ENCODE assay signal across 21 cellular contexts in genomic region chr4:6281436-6282144, GRCh38. TPM values are rescaled to one million over a fixed set of nuclear protein-coding genes. Genes with fewer than 3 reads are reported as not detected.
DNase-seq lines count a peak whose midpoint lies in the region; ATAC-seq and TF ChIP-seq lines count a peak whose summit lies in the region.
"Had no signal": no experiment of that assay in that cellular context is flagged by ENCODE, and none has a peak within 500 bp of the region (broad histone marks: within the 10 kb centered on the region; RNA-seq: fewer than 3 reads in every experiment).

No MANE protein-coding gene starts in this region.

- H3K27me3 Mint-ChIP-seq in effector memory CD8-positive, alpha-beta T cell, result no peaks in the 10 kb centered on the region
- H3K27me3 Mint-ChIP-seq: activated naive CD8-positive, alpha-beta T cell treated with anti-CD3 and anti-CD28 coated beads, Interleukin-2, amount 50 U/mL, for 24 hours; stimulated activated naive CD8-positive, alpha-beta T cell treated with anti-CD3 and anti-CD28 coated beads, Interleukin-15, Interleukin-2, amounts not matched to agents 100 ng/mL and 50 ng/mL, for 24 hours had no signal

- DNase-seq in Ammon's horn (ENCODE audit: low spot score), result peak; percentile 73
- DNase-seq in breast epithelium (ENCODE audit: low spot score in 2 of 2), result no peak
- peak; percentile 79 for DNase-seq in left ventricle myocardium superior
- DNase-seq in effector memory CD8-positive, alpha-beta T cell, result no peak
- no peak for DNase-seq in 8988T
- DNase-seq: activated CD4-positive, alpha-beta T cell treated with anti-CD3 and anti-CD28 coated beads, Interleukin-2, amount 50 U/mL, for 48 hours; activated naive CD8-positive, alpha-beta T cell treated with anti-CD3 and anti-CD28 coated beads, Interleukin-2, amount 50 U/mL, for 24 hours; activated T-cell treated with anti-CD3 and anti-CD28 coated beads, Interleukin-2, amount 50 U/mL, for 4 hours; CD8-positive, alpha-beta T cell; cortex of kidney; erythroblast; Karpas-422; NCI-H1436; SIG-M5; small intestine had no signal

- H3K36me3 ChIP-seq in breast epithelium, result no peaks in the 10 kb centered on the region
- H3K36me3 ChIP-seq in rectal smooth muscle tissue (ENCODE audit: control insufficient read depth, insufficient read depth, low read length), result no peaks in the 10 kb centered on the region
- H3K36me3 ChIP-seq: neutrophil had no signal

- no peak overlapping the region for H3K4me3 Mint-ChIP-seq in effector memory CD8-positive, alpha-beta T cell
- H3K4me3 Mint-ChIP-seq: activated naive CD8-positive, alpha-beta T cell treated with anti-CD3 and anti-CD28 coated beads, Interleukin-2, amount 50 U/mL, for 24 hours; activated T-cell treated with anti-CD3 and anti-CD28 coated beads, Interleukin-2, amount 50 U/mL, for 4 hours; CD8-positive, alpha-beta T cell; stimulated activated naive CD8-positive, alpha-beta T cell treated with anti-CD3 and anti-CD28 coated beads, Interleukin-15, Interleukin-2, amounts not matched to agents 100 ng/mL and 50 ng/mL, for 24 hours had no signal

- H3K4me1 Mint-ChIP-seq in effector memory CD8-positive, alpha-beta T cell (ENCODE audit: low read depth in 2 of 2), result peaks cover 4 to 12% of the 10 kb centered on the region in 2 donors

- H3K4me1 ChIP-seq in breast epithelium (no peaks in the 10 kb centered on the region), rectal smooth muscle tissue (ENCODE audit: control insufficient read depth, insufficient read depth, low read length) (peaks cover 20% of the 10 kb centered on the region)

- intact Hi-C loops in breast epithelium (cut with DNase I; ENCODE audit: low total_unique reads) (loop anchor here (2.0 kb wide), 1 partner anchor 77 kb away; no protein-coding TSS in a partner anchor), left ventricle myocardium superior (cut with micrococcal nuclease) (no loop called here)

- no peak for TF ChIP-seq POLR2A in breast epithelium (IDR thresholded peaks at IDR 0.05)

- H3K27ac ChIP-seq in breast epithelium, result peak overlapping the region; percentile 52 to 81
- H3K27ac ChIP-seq in rectal smooth muscle tissue (ENCODE audit: low read depth, low read length), result peak overlapping the region; percentile 82
- H3K27ac ChIP-seq: neutrophil had no signal

- no peaks in the 10 kb centered on the region for H3K9me3 ChIP-seq in breast epithelium
- H3K9me3 ChIP-seq: neutrophil had no signal

- H3K36me3 Mint-ChIP-seq in effector memory CD8-positive, alpha-beta T cell (ENCODE audit: insufficient read depth), result no peaks in the 10 kb centered on the region

- H3K4me3 ChIP-seq in breast epithelium (no peak overlapping the region), rectal smooth muscle tissue (ENCODE audit: low read length) (no peak overlapping the region)

- H3K27me3 ChIP-seq in breast epithelium, result no peaks in the 10 kb centered on the region
- no peaks in the 10 kb centered on the region for H3K27me3 ChIP-seq in rectal smooth muscle tissue (ENCODE audit: control insufficient read depth, insufficient read depth, low read length)

- H3K27ac Mint-ChIP-seq in effector memory CD8-positive, alpha-beta T cell, result no peak overlapping the region
- H3K27ac Mint-ChIP-seq: activated naive CD8-positive, alpha-beta T cell treated with anti-CD3 and anti-CD28 coated beads, Interleukin-2, amount 50 U/mL, for 24 hours; CD8-positive, alpha-beta T cell; stimulated activated naive CD8-positive, alpha-beta T cell treated with anti-CD3 and anti-CD28 coated beads, Interleukin-15, Interleukin-2, amounts not matched to agents 100 ng/mL and 50 ng/mL, for 24 hours had no signal

- no peak overlapping the region for H3K9ac ChIP-seq in rectal smooth muscle tissue (ENCODE audit: low read length)

- H3K9me3 Mint-ChIP-seq in effector memory CD8-positive, alpha-beta T cell, result no peaks in the 10 kb centered on the region
- H3K9me3 Mint-ChIP-seq: activated naive CD8-positive, alpha-beta T cell treated with anti-CD3 and anti-CD28 coated beads, Interleukin-2, amount 50 U/mL, for 24 hours; activated T-cell treated with anti-CD3 and anti-CD28 coated beads, Interleukin-2, amount 50 U/mL, for 4 hours; CD8-positive, alpha-beta T cell; stimulated activated naive CD8-positive, alpha-beta T cell treated with anti-CD3 and anti-CD28 coated beads, Interleukin-15, Interleukin-2, amounts not matched to agents 100 ng/mL and 50 ng/mL, for 24 hours had no signal

- no peak for TF ChIP-seq CTCF in breast epithelium (IDR thresholded peaks at IDR 0.05)

- ATAC-seq in left ventricle myocardium superior (peak; percentile 63), esophagus mucosa (no peak), HG03097 (IDR thresholded peaks at IDR 0.05; ENCODE audit: low FRiP score, unreplicated experiment) (no peak)
- ATAC-seq in effector memory CD8-positive, alpha-beta T cell (replicated peaks), result no peak
- ATAC-seq: activated naive CD8-positive, alpha-beta T cell treated with anti-CD3 and anti-CD28 coated beads, Interleukin-2, amount 50 U/mL, for 24 hours; activated T-cell treated with anti-CD3 and anti-CD28 coated beads, Interleukin-2, amount 50 U/mL, for 4 hours; CD8-positive, alpha-beta T cell; left lobe of liver had no signal

RNA-seq across cellular contexts. Expression of gene WFS1, which starts 11.9 kb away (rescaled TPM):
- total RNA-seq in breast epithelium (10 to 100 TPM; 32.5 to 58.3 (median 37.1) TPM), left ventricle myocardium superior (70.5 TPM), esophagus mucosa (3.7 TPM)

Comparison
In these comparisons a context has a peak if more than half of its experiments do, and no peak if none do; other contexts are left out.
1. DNase-seq: peak in Ammon's horn (single experiment) and left ventricle myocardium superior (single experiment); none in breast epithelium (0 of 2), effector memory CD8-positive, alpha-beta T cell (0 of 3) and 8988T (single experiment).